Comparison of ENCODE assay signal across 9 cellular contexts in genomic region chr11:70423523-70424505, GRCh38. TPM values are rescaled to one million over a fixed set of nuclear protein-coding genes. Genes with fewer than 3 reads are reported as not detected.
DNase-seq lines count a peak whose midpoint lies in the region; ATAC-seq, FAIRE-seq and TF ChIP-seq lines count a peak whose summit lies in the region.
"Had no signal": no experiment of that assay in that cellular context is flagged by ENCODE, and none has a peak within 500 bp of the region (broad histone marks: within the 10 kb centered on the region; RNA-seq: fewer than 3 reads in every experiment).

No MANE protein-coding gene starts in this region.

- DNase-seq in GM13977 (ENCODE audit: low spot score): peak; percentile 82
- DNase-seq in LHCN-M2 (ENCODE audit: low read depth): peak; percentile 95
- peak; percentile 98 for DNase-seq in osteoblast (ENCODE audit: insufficient read length, low spot score, missing footprints)
- DNase-seq in frontal cortex (ENCODE audit: low spot score in 2 of 2): no peak
- no peak for DNase-seq in ureter (ENCODE audit: low spot score)

- FAIRE-seq in frontal cortex (lab: Jason Lieb, UNC): no peak
- FAIRE-seq: keratinocyte had no signal

- no peak for TF ChIP-seq CTCF in GM13977 (IDR thresholded peaks at IDR 0.05; ENCODE audit: extremely low read depth, insufficient read depth, missing control alignments)
- TF ChIP-seq CTCF in osteoblast (IDR thresholded peaks at IDR 0.05; ENCODE audit: extremely low read depth, low read depth, low read length): no peak

- peaks cover 62% of the 10 kb centered on the region for H4K20me1 ChIP-seq in osteoblast (ENCODE audit: insufficient read depth, low read length)

- ATAC-seq in HG03521 (IDR thresholded peaks at IDR 0.05; ENCODE audit: unreplicated experiment) (no peak), HG03469 (IDR thresholded peaks at IDR 0.05; ENCODE audit: unreplicated experiment) (no peak)

- H3K4me2 ChIP-seq in osteoblast (ENCODE audit: insufficient read depth, low read length): no peak overlapping the region

- H3K79me2 ChIP-seq in osteoblast (ENCODE audit: insufficient read depth, low read length): peaks cover 57% of the 10 kb centered on the region

- H3K4me1 ChIP-seq in osteoblast (ENCODE audit: insufficient read depth, low read length): peaks cover 18% of the 10 kb centered on the region

- H3K27ac ChIP-seq in angular gyrus (ENCODE audit: low read depth, low read length): peak overlapping the region; percentile 26
- H3K27ac ChIP-seq in osteoblast (ENCODE audit: low read depth, low read length): peak overlapping the region; percentile 62

- H3K4me3 ChIP-seq in osteoblast (ENCODE audit: insufficient read depth, low read length): no peak overlapping the region

- no peaks in the 10 kb centered on the region for H3K9me3 ChIP-seq in osteoblast (ENCODE audit: low read depth, low read length)

- in situ Hi-C loops in GM13977 (cut with MboI; ENCODE audit: low pct_unique_long_range_greater_than_20kb, low sequenced_read_pairs, unreplicated experiment): no loop called here

- no peak overlapping the region for H2AFZ ChIP-seq in osteoblast (ENCODE audit: low read length)

- peaks cover 73% of the 10 kb centered on the region for H3K36me3 ChIP-seq in osteoblast (ENCODE audit: insufficient read depth, low read length)

- H3K27me3 ChIP-seq in osteoblast (ENCODE audit: insufficient read depth, low read length): no peaks in the 10 kb centered on the region

RNA-seq across cellular contexts. Expression of gene CTTN, which starts 25.5 kb away (rescaled TPM):
- total RNA-seq in LHCN-M2 (2014; rRNA removed) (286 and 294 TPM in 2 replicates), osteoblast (426 and 429 TPM in 2 replicates), frontal cortex (91.7 TPM), ureter (371 TPM)
- polyA plus RNA-seq in LHCN-M2 (2012): 170 TPM

Comparison
In these comparisons a context has a peak if more than half of its experiments do, and no peak if none do; other contexts are left out.
1. DNase-seq: peak in GM13977 (single experiment), LHCN-M2 (single experiment) and osteoblast (single experiment); none in frontal cortex (0 of 2) and ureter (single experiment).